In the genomic region with DNA sequence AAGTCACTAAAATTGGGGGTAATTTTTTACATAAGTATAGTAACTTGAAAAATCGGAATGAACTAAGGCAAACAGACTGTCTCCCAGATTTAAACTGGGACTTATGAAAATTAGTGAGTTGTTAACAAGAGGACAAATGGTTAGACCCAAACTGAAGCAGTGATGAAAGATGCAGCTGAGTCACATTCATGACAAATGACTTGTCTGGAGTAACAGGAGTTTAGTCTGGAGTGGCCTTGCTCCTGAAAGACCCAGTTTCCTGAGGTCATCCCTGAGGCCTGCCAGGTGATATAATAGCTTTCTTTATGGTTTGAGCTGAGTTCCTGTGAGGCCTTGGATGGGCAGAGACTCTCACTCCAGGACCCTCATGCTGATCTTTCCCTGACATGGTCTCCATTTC, we compare ENCODE assay signal across 24 cellular contexts. TPM values are rescaled to one million over a fixed set of nuclear protein-coding genes. Genes with fewer than 3 reads are reported as not detected.
DNase-seq lines count a peak whose midpoint lies in the region; ATAC-seq, FAIRE-seq and TF ChIP-seq lines count a peak whose summit lies in the region.
"Had no signal": no experiment of that assay in that cellular context is flagged by ENCODE, and none has a peak within 500 bp of the region (broad histone marks: within the 10 kb centered on the region; RNA-seq: fewer than 3 reads in every experiment).

No MANE protein-coding gene starts in this region.

- H3K4me3 ChIP-seq in astrocyte of the spinal cord (ENCODE audit: low read depth, low read length) (no peak overlapping the region), upper lobe of right lung (no peak overlapping the region)
- H3K4me3 ChIP-seq: lower lobe of right lung, testis had no signal

- in situ Hi-C loops in astrocyte of the spinal cord (cut with HindIII; ENCODE audit: low sequenced_read_pairs): no loop called here

- peak; percentile 40 for DNase-seq in activated CD8-positive, alpha-beta memory T cell treated with anti-CD3 and anti-CD28 coated beads, Interleukin-2, amount 50 U/mL, for 48 hours
- no peak for DNase-seq in activated CD8-positive, alpha-beta memory T cell treated with anti-CD3 and anti-CD28 coated beads, Interleukin-2, amount 10 ng/mL, durations not matched to agents 7 days and 5 days
- DNase-seq in astrocyte of the spinal cord (ENCODE audit: low read depth, low spot score) (peak; percentile 8), foreskin keratinocyte (no peak), upper lobe of right lung (no peak), SW 1271 (lab: John Stamatoyannopoulos, UW) (no peak), SIG-M5 (lab: John Stamatoyannopoulos, UW) (no peak), GM19239 (ENCODE audit: insufficient read length, low spot score) (no peak)
- DNase-seq: 8988T; activated naive CD8-positive, alpha-beta T cell treated with anti-CD3 and anti-CD28 coated beads for 36 hours; CD8-positive, alpha-beta T cell; central memory CD4-positive, alpha-beta T cell; DMS79 treated with DMSO at 0.1 percent for 48 hours; effector CD4-positive, alpha-beta T cell; foreskin melanocyte; lower lobe of right lung; naive thymus-derived CD4-positive, alpha-beta T cell; NCI-H1436; posterior cingulate gyrus; RPMI8226; testis; WERI-Rb-1 had no signal

- CTCF ChIA-PET in activated CD8-positive, alpha-beta memory T cell treated with anti-CD3 and anti-CD28 coated beads, Interleukin-2, amount 10 ng/mL, durations not matched to agents 7 days and 5 days (lab: Charles Lee): interaction anchor here (6.9 kb wide), 1 partner anchor 122 kb away, joined by 65 read pairs; no protein-coding TSS in a partner anchor

- TF ChIP-seq CTCF in astrocyte of the spinal cord (IDR thresholded peaks at IDR 0.05; ENCODE audit: low read depth, low read length): no peak
- TF ChIP-seq CTCF in foreskin keratinocyte (conservative IDR thresholded peaks at IDR 0.05): no peak
- TF ChIP-seq CTCF in upper lobe of right lung (IDR thresholded peaks at IDR 0.05): no peak

- no peaks in the 10 kb centered on the region for H3K9me3 Mint-ChIP-seq in activated CD8-positive, alpha-beta memory T cell treated with anti-CD3 and anti-CD28 coated beads, Interleukin-2, amount 10 ng/mL, durations not matched to agents 7 days and 5 days (ENCODE audit: low read depth)
- H3K9me3 Mint-ChIP-seq: activated naive CD8-positive, alpha-beta T cell treated with anti-CD3 and anti-CD28 coated beads for 36 hours; activated T-helper 1 cell treated with anti-CD3 and anti-CD28 coated beads, Interleukin-12 subunit alpha, Interleukin-12 subunit beta, Interleukin-2, Interleukin-4 antibody, amounts not matched to agents 30 ng/mL and 10 ng/mL and 1 ng/mL, durations not matched to agents 14 hours and 24 hours and 36 hours; CD8-positive, alpha-beta T cell; naive thymus-derived CD4-positive, alpha-beta T cell had no signal

- no peak overlapping the region for H3K4me3 Mint-ChIP-seq in activated CD8-positive, alpha-beta memory T cell treated with anti-CD3 and anti-CD28 coated beads, Interleukin-2, amount 10 ng/mL, durations not matched to agents 7 days and 5 days
- H3K4me3 Mint-ChIP-seq: activated naive CD8-positive, alpha-beta T cell treated with anti-CD3 and anti-CD28 coated beads for 36 hours; activated T-helper 1 cell treated with anti-CD3 and anti-CD28 coated beads, Interleukin-12 subunit alpha, Interleukin-12 subunit beta, Interleukin-2, Interleukin-4 antibody, amounts not matched to agents 30 ng/mL and 10 ng/mL and 1 ng/mL, durations not matched to agents 14 hours and 24 hours and 36 hours; CD8-positive, alpha-beta T cell; naive thymus-derived CD4-positive, alpha-beta T cell had no signal

- no peaks in the 10 kb centered on the region for H3K9me3 ChIP-seq in upper lobe of right lung
- H3K9me3 ChIP-seq: lower lobe of right lung, testis had no signal

- ATAC-seq in activated CD8-positive, alpha-beta memory T cell treated with anti-CD3 and anti-CD28 coated beads, Interleukin-2, amount 10 ng/mL, durations not matched to agents 7 days and 5 days: no peak
- ATAC-seq in foreskin keratinocyte (peak; percentile 33), upper lobe of right lung (no peak)
- ATAC-seq: CD8-positive, alpha-beta T cell; HCT116; lower lobe of right lung; naive thymus-derived CD4-positive, alpha-beta T cell had no signal

- no peak for FAIRE-seq in GM19239 (lab: Jason Lieb, UNC)

- no peak overlapping the region for H3K27ac Mint-ChIP-seq in activated CD8-positive, alpha-beta memory T cell treated with anti-CD3 and anti-CD28 coated beads, Interleukin-2, amount 10 ng/mL, durations not matched to agents 7 days and 5 days
- H3K27ac Mint-ChIP-seq: activated naive CD8-positive, alpha-beta T cell treated with anti-CD3 and anti-CD28 coated beads for 36 hours; activated T-helper 1 cell treated with anti-CD3 and anti-CD28 coated beads, Interleukin-12 subunit alpha, Interleukin-12 subunit beta, Interleukin-2, Interleukin-4 antibody, amounts not matched to agents 30 ng/mL and 10 ng/mL and 1 ng/mL, durations not matched to agents 14 hours and 24 hours and 36 hours; CD8-positive, alpha-beta T cell; naive thymus-derived CD4-positive, alpha-beta T cell had no signal

- H3K4me1 ChIP-seq in foreskin keratinocyte (peaks cover 4% of the 10 kb centered on the region), upper lobe of right lung (no peaks in the 10 kb centered on the region)
- H3K4me1 ChIP-seq: lower lobe of right lung had no signal

- peaks cover 8% of the 10 kb centered on the region for H3K27me3 Mint-ChIP-seq in activated CD8-positive, alpha-beta memory T cell treated with anti-CD3 and anti-CD28 coated beads, Interleukin-2, amount 10 ng/mL, durations not matched to agents 7 days and 5 days
- H3K27me3 Mint-ChIP-seq: activated naive CD8-positive, alpha-beta T cell treated with anti-CD3 and anti-CD28 coated beads for 36 hours had no signal

- H3K4me1 Mint-ChIP-seq in activated CD8-positive, alpha-beta memory T cell treated with anti-CD3 and anti-CD28 coated beads, Interleukin-2, amount 10 ng/mL, durations not matched to agents 7 days and 5 days: no peaks in the 10 kb centered on the region
- H3K4me1 Mint-ChIP-seq: activated naive CD8-positive, alpha-beta T cell treated with anti-CD3 and anti-CD28 coated beads for 36 hours; naive thymus-derived CD4-positive, alpha-beta T cell had no signal

- no peaks in the 10 kb centered on the region for H3K36me3 Mint-ChIP-seq in activated CD8-positive, alpha-beta memory T cell treated with anti-CD3 and anti-CD28 coated beads, Interleukin-2, amount 10 ng/mL, durations not matched to agents 7 days and 5 days
- H3K36me3 Mint-ChIP-seq: activated naive CD8-positive, alpha-beta T cell treated with anti-CD3 and anti-CD28 coated beads for 36 hours; CD8-positive, alpha-beta T cell had no signal

- H3K27me3 ChIP-seq in foreskin keratinocyte (no peaks in the 10 kb centered on the region), upper lobe of right lung (no peaks in the 10 kb centered on the region)
- H3K27me3 ChIP-seq: testis had no signal

- H3K36me3 ChIP-seq in upper lobe of right lung: no peaks in the 10 kb centered on the region
- H3K36me3 ChIP-seq: WERI-Rb-1 had no signal

- H3K27ac ChIP-seq in foreskin keratinocyte (peak overlapping the region; percentile 43), upper lobe of right lung (no peak overlapping the region)
- H3K27ac ChIP-seq: lower lobe of right lung, testis, WERI-Rb-1 had no signal

- intact Hi-C loops in upper lobe of right lung (cut with DNase I): no loop called here

RNA-seq across cellular contexts. Expression of a gene that starts 9.6 kb away (rescaled TPM):
- total RNA-seq in activated CD8-positive, alpha-beta memory T cell treated with anti-CD3 and anti-CD28 coated beads, Interleukin-2, amount 10 ng/mL, durations not matched to agents 7 days and 5 days: 1 to 10 TPM; 4.7 to 8.5 TPM
- 52.9 and 54.7 TPM in 2 replicates for total RNA-seq in foreskin keratinocyte
- polyA plus RNA-seq in foreskin keratinocyte: 31.4 and 35.8 TPM in 2 replicates
- 78.6 TPM for total RNA-seq in upper lobe of right lung

Comparison
In these comparisons a context has a peak if more than half of its experiments do, and no peak if none do; other contexts are left out.
1. DNase-seq: peak in activated CD8-positive, alpha-beta memory T cell treated with anti-CD3 and anti-CD28 coated beads, Interleukin-2, amount 50 U/mL, for 48 hours (single experiment) and astrocyte of the spinal cord (single experiment); none in activated CD8-positive, alpha-beta memory T cell treated with anti-CD3 and anti-CD28 coated beads, Interleukin-2, amount 10 ng/mL, durations not matched to agents 7 days and 5 days (single experiment), foreskin keratinocyte (0 of 2), upper lobe of right lung (single experiment), SW 1271 (0 of 2), SIG-M5 (single experiment) and GM19239 (single experiment).